Comparison of ENCODE assay signal across 16 cellular contexts in genomic region chr21:34980423-34981115, GRCh38.
"Had no signal": no experiment of that assay in that cellular context is flagged by ENCODE, and none has a peak within 500 bp of the region (broad histone marks: within the 10 kb centered on the region; RNA-seq: fewer than 3 reads in every experiment).

No MANE protein-coding gene starts in this region.

- H3K9ac ChIP-seq: neural progenitor cell had no signal

- H3K4me2 ChIP-seq: neural progenitor cell had no signal

- H3K4me3 Mint-ChIP-seq: central memory CD8-positive, alpha-beta T cell; immature natural killer cell; neural progenitor cell had no signal

- DNase-seq: activated naive CD4-positive, alpha-beta T cell treated with anti-CD3 and anti-CD28 coated beads, Interleukin-2, amount 50 U/mL, for 16 hours; brain microvascular endothelial cell; foreskin melanocyte; head of caudate nucleus; immature natural killer cell; ovary; stimulated activated CD4-positive, alpha-beta T cell treated with anti-CD3 and anti-CD28 coated beads, Interleukin-4, amount 100 ng/mL, for 24 hours; stimulated activated naive CD4-positive, alpha-beta T cell treated with Interleukin-2 at 50 U/mL for 16 hours; substantia nigra; SW 1271; uterus had no signal

- H2AFZ ChIP-seq: neural progenitor cell had no signal

- H3K4me3 ChIP-seq: coronary artery, esophagus muscularis mucosa, neural progenitor cell, ovary, tibial nerve, uterus had no signal

- H3K36me3 ChIP-seq: brain microvascular endothelial cell, esophagus muscularis mucosa, neural progenitor cell, ovary, tibial nerve, uterus had no signal

- H3K27me3 ChIP-seq: brain microvascular endothelial cell, ovary, tibial nerve, uterus had no signal

- H3K4me1 Mint-ChIP-seq: neural progenitor cell had no signal

- H3K4me1 ChIP-seq: esophagus muscularis mucosa, neural progenitor cell, uterus had no signal

- H3K9me3 Mint-ChIP-seq: central memory CD8-positive, alpha-beta T cell; immature natural killer cell; neural progenitor cell had no signal

- H3K27me3 Mint-ChIP-seq: central memory CD8-positive, alpha-beta T cell had no signal

- H3K36me3 Mint-ChIP-seq: neural progenitor cell had no signal

- H3K9me3 ChIP-seq: esophagus muscularis mucosa, ovary, tibial nerve, uterus had no signal

- H3K27ac Mint-ChIP-seq: neural progenitor cell had no signal

- H3K27ac ChIP-seq: brain microvascular endothelial cell, coronary artery, esophagus muscularis mucosa, neural progenitor cell, ovary, uterus had no signal
